ENCODE assay signal across 8 cellular contexts in genomic region chr17:50866950-50867855, GRCh38.
DNase-seq lines count a peak whose midpoint lies in the region; ATAC-seq lines count a peak whose summit lies in the region.

No MANE protein-coding gene starts in this region.

- DNase-seq in Ammon's horn (ENCODE audit: low spot score) (peak; percentile 98), GM19240 (ENCODE audit: insufficient read length, low spot score) (peak; percentile 54), NCI-H524 treated with DMSO at 0.1 percent for 48 hours (lab: John Stamatoyannopoulos, UW) (peak; percentile 84), kidney tubule cell (ENCODE audit: low spot score) (peak; percentile 97)
- peak; percentile 74 to 76 for DNase-seq in activated CD4-positive, alpha-beta T cell treated with anti-CD3 and anti-CD28 coated beads for 4 hours
- peak; percentile 74 to 78 for DNase-seq in stimulated activated CD4-positive, alpha-beta T cell treated with anti-CD3 and anti-CD28 coated beads, Interleukin-15, amount 100 ng/mL, for 48 hours (ENCODE audit: low read depth in 2 of 2)

- peak; percentile 38 for ATAC-seq in HG03460 (IDR thresholded peaks at IDR 0.05; ENCODE audit: unreplicated experiment)

- peak overlapping the region; percentile 100 for H3K27ac ChIP-seq in cingulate gyrus (ENCODE audit: low read depth, low read length)

Comparison
In these comparisons a context has a peak if more than half of its experiments do, and no peak if none do; other contexts are left out.
1. Peak in every context shown above with its lines: DNase-seq, ATAC-seq and H3K27ac ChIP-seq.